Comparison of ENCODE assay signal across 27 cellular contexts in genomic region chr14:29648045-29648444, GRCh38.
DNase-seq lines count a peak whose midpoint lies in the region; ATAC-seq and TF ChIP-seq lines count a peak whose summit lies in the region.
"Had no signal": no experiment of that assay in that cellular context is flagged by ENCODE, and none has a peak within 500 bp of the region (broad histone marks: within the 10 kb centered on the region; RNA-seq: fewer than 3 reads in every experiment).

No MANE protein-coding gene starts in this region.

- peaks cover 43% of the 10 kb centered on the region for H3K9me3 Mint-ChIP-seq in GM23338

- H3K9me2 ChIP-seq in GM23338 (ENCODE audit: insufficient read depth) = no peaks in the 10 kb centered on the region

- no peaks in the 10 kb centered on the region for H4K20me1 ChIP-seq in GM23338 (replicated peaks; ENCODE audit: insufficient read depth)

- H3K27me3 Mint-ChIP-seq in GM23338 (ENCODE audit: insufficient read depth, low read depth, poor library complexity) = peaks cover 2% of the 10 kb centered on the region
- H3K27me3 Mint-ChIP-seq: activated naive CD4-positive, alpha-beta T cell treated with anti-CD3 and anti-CD28 coated beads, Interleukin-2, amount 50 U/mL, for 24 hours; activated T-helper 17 cell treated with anti-CD3 and anti-CD28 coated beads, Interleukin-2, amount 50 U/mL, for 72 hours; CD4-positive, CD25-positive, alpha-beta regulatory T cell; type B pancreatic cell had no signal

- TF ChIP-seq CTCF in GM23338 (conservative IDR thresholded peaks at IDR 0.05; ENCODE audit: low read depth in 2 of 2) (no peak), fibroblast of the aortic adventitia (IDR thresholded peaks at IDR 0.05; ENCODE audit: insufficient read depth, low read length) (no peak)

- H3K27ac Mint-ChIP-seq in GM23338 = no peak overlapping the region
- H3K27ac Mint-ChIP-seq: activated naive CD4-positive, alpha-beta T cell treated with anti-CD3 and anti-CD28 coated beads, Interleukin-2, amount 50 U/mL, for 24 hours; activated T-helper 17 cell treated with anti-CD3 and anti-CD28 coated beads, Interleukin-2, amount 50 U/mL, for 72 hours; CD4-positive, CD25-positive, alpha-beta regulatory T cell; T-helper 2 cell treated with Interferon-gamma antibody and Interleukin-4, amounts not matched to agents 5 μg/mL and 100 μg/mL, for 36 hours; type B pancreatic cell had no signal

- ATAC-seq in GM23338 (no peak), sciatic nerve (no peak), GM18502 (IDR thresholded peaks at IDR 0.05; ENCODE audit: poor library complexity, unreplicated experiment) (no peak)
- ATAC-seq: activated T-helper 17 cell treated with anti-CD3 and anti-CD28 coated beads, Interleukin-2, amount 50 U/mL, for 72 hours; pancreas had no signal

- intact Hi-C loops in sciatic nerve (cut with DNase I) = no loop called here

- no peaks in the 10 kb centered on the region for H3F3A ChIP-seq in GM23338 (replicated peaks; ENCODE audit: low read depth)

- H2AFZ ChIP-seq in GM23338 = no peak overlapping the region

- H3K4me3 ChIP-seq in GM23338 (no peak overlapping the region), adipocyte (ENCODE audit: low read length) (peak overlapping the region; percentile 46), fibroblast of the aortic adventitia (ENCODE audit: low read depth, low read length) (no peak overlapping the region)
- H3K4me3 ChIP-seq: breast epithelium, HAP-1, pancreas, skin epidermis had no signal

- no peak overlapping the region for H3K9ac ChIP-seq in adipocyte (ENCODE audit: low read length)
- H3K9ac ChIP-seq: KMS-11 had no signal

- no peak overlapping the region for H3K27ac ChIP-seq in GM23338 (ENCODE audit: low read depth)
- H3K27ac ChIP-seq: breast epithelium, HL-60, KMS-11, pancreas, skin epidermis, VCaP had no signal

- H3K36me3 ChIP-seq in GM23338 (ENCODE audit: insufficient read depth) (no peaks in the 10 kb centered on the region), adipocyte (ENCODE audit: control insufficient read depth, insufficient read depth, low read length, severe bottlenecking) (peaks cover 44% of the 10 kb centered on the region)
- H3K36me3 ChIP-seq: breast epithelium, HAP-1, pancreas had no signal

- DNase-seq in DMS53 (lab: John Stamatoyannopoulos, UW) (peak; percentile 45), DMS53 treated with DMSO at 0.1 percent for 48 hours (lab: John Stamatoyannopoulos, UW; ENCODE audit: unreplicated experiment) (no peak), GM23338 (ENCODE audit: low spot score) (peak; percentile 44), adipocyte (ENCODE audit: low read depth) (peak; percentile 36), fibroblast of the aortic adventitia (ENCODE audit: low read depth) (peak; percentile 22), sciatic nerve (ENCODE audit: low spot score) (no peak)
- DNase-seq in stimulated activated CD4-positive, alpha-beta T cell treated with anti-CD3 and anti-CD28 coated beads, Interleukin-2, amount 100 ng/mL, for 24 hours = no peak
- DNase-seq: 8988T; activated CD4-positive, alpha-beta T cell treated with anti-CD3 and anti-CD28 coated beads for 4 hours; AML-193; Calu3; CD4-positive, CD25-positive, alpha-beta regulatory T cell; NCI-H1436 treated with DMSO at 0.1 percent for 48 hours; NCI-H524 treated with DMSO at 0.1 percent for 48 hours; pancreas; stimulated activated naive CD4-positive, alpha-beta T cell had no signal

- H3K27me3 ChIP-seq in GM23338 (ENCODE audit: insufficient read depth) = no peaks in the 10 kb centered on the region
- no peaks in the 10 kb centered on the region for H3K27me3 ChIP-seq in adipocyte (replicated peaks; ENCODE audit: control insufficient read depth, insufficient read depth, low read length)
- H3K27me3 ChIP-seq: breast epithelium, pancreas had no signal

- H3K4me1 ChIP-seq in GM23338 (ENCODE audit: insufficient read depth) (peaks cover 11% of the 10 kb centered on the region; the same call in 1 of the 2 replicates), adipocyte (ENCODE audit: control insufficient read depth, insufficient read depth, low read length) (peaks cover 12% of the 10 kb centered on the region)
- H3K4me1 ChIP-seq: breast epithelium had no signal

- H3K36me3 Mint-ChIP-seq in GM23338 (ENCODE audit: low read depth) = peaks cover 39% of the 10 kb centered on the region
- H3K36me3 Mint-ChIP-seq: CD4-positive, CD25-positive, alpha-beta regulatory T cell had no signal

- no peak overlapping the region for H3K4me2 ChIP-seq in GM23338
- H3K4me2 ChIP-seq: KMS-11 had no signal

- peaks cover 26% of the 10 kb centered on the region; the same call in 2 of the 3 replicates for H3K4me1 Mint-ChIP-seq in GM23338
- H3K4me1 Mint-ChIP-seq: activated naive CD4-positive, alpha-beta T cell treated with anti-CD3 and anti-CD28 coated beads, Interleukin-2, amount 50 U/mL, for 24 hours; activated T-helper 17 cell treated with anti-CD3 and anti-CD28 coated beads, Interleukin-2, amount 50 U/mL, for 72 hours; CD4-positive, CD25-positive, alpha-beta regulatory T cell had no signal

- peaks cover 54% of the 10 kb centered on the region for H3K9me3 ChIP-seq in adipocyte (ENCODE audit: control insufficient read depth, low read length)
- H3K9me3 ChIP-seq: HAP-1, pancreas had no signal

- H3K4me3 Mint-ChIP-seq in GM23338 = no peak overlapping the region
- H3K4me3 Mint-ChIP-seq: activated naive CD4-positive, alpha-beta T cell treated with anti-CD3 and anti-CD28 coated beads, Interleukin-2, amount 50 U/mL, for 24 hours; activated T-helper 17 cell treated with anti-CD3 and anti-CD28 coated beads, Interleukin-2, amount 50 U/mL, for 72 hours; CD4-positive, CD25-positive, alpha-beta regulatory T cell; T-helper 2 cell treated with Interferon-gamma antibody and Interleukin-4, amounts not matched to agents 5 μg/mL and 100 μg/mL, for 36 hours; type B pancreatic cell had no signal

- H3K79me2 ChIP-seq in GM23338 (replicated peaks; ENCODE audit: insufficient read depth) = no peaks in the 10 kb centered on the region

TF ChIP-seq in GM23338, 12 proteins besides CTCF, POLR2A, EP300 and RAD21 (continues in another document):
- TF ChIP-seq ZNF462 (CRISPR knock-in tag; IDR thresholded peaks at IDR 0.05) (no peak), NANOG (IDR thresholded peaks at IDR 0.05; ENCODE audit: borderline replicate concordance) (no peak)

Comparison
In these comparisons a context has a peak if more than half of its experiments do, and no peak if none do; other contexts are left out.
1. DNase-seq: peak in DMS53 (single experiment), GM23338 (single experiment), adipocyte (single experiment) and fibroblast of the aortic adventitia (single experiment); none in DMS53 treated with DMSO at 0.1 percent for 48 hours (single experiment), sciatic nerve (single experiment) and stimulated activated CD4-positive, alpha-beta T cell treated with anti-CD3 and anti-CD28 coated beads, Interleukin-2, amount 100 ng/mL, for 24 hours (0 of 2).